In genomic region chr1:244920911-244921310, GRCh38 we compare ENCODE assay signal across 10 cellular contexts. TPM values are rescaled to one million over a fixed set of nuclear protein-coding genes. Genes with fewer than 3 reads are reported as not detected.
DNase-seq lines count a peak whose midpoint lies in the region; ATAC-seq, FAIRE-seq and TF ChIP-seq lines count a peak whose summit lies in the region.
"Had no signal": no experiment of that assay in that cellular context is flagged by ENCODE, and none has a peak within 500 bp of the region (broad histone marks: within the 10 kb centered on the region; RNA-seq: fewer than 3 reads in every experiment).

No MANE protein-coding gene starts in this region.

- no peaks in the 10 kb centered on the region for H3K27me3 Mint-ChIP-seq in chondrocyte (ENCODE audit: low read depth)

- ATAC-seq in GM21723 (IDR thresholded peaks at IDR 0.05; ENCODE audit: unreplicated experiment) (peak; percentile 76), HG03520 (IDR thresholded peaks at IDR 0.05; ENCODE audit: unreplicated experiment) (peak; percentile 53)
- ATAC-seq: left colon had no signal

- peaks cover 14% of the 10 kb centered on the region for H3K4me1 Mint-ChIP-seq in chondrocyte (ENCODE audit: low read depth)

- FAIRE-seq in GM18507 (lab: Jason Lieb, UNC) = peak; percentile 70

- no peak for DNase-seq in GM18507 (ENCODE audit: extremely low spot score, insufficient read length, low read depth)
- peak; percentile 12 for DNase-seq in fibroblast of mammary gland (ENCODE audit: low read depth)
- DNase-seq in 8988T = no peak
- no peak for DNase-seq in chondrocyte (ENCODE audit: low spot score)
- DNase-seq in NCI-H82 (lab: John Stamatoyannopoulos, UW) = no peak
- DNase-seq in NCI-H1048 (lab: John Stamatoyannopoulos, UW) = no peak
- DNase-seq: effector memory CD4-positive, alpha-beta T cell; left colon had no signal

- H3K36me3 Mint-ChIP-seq in chondrocyte (ENCODE audit: low read depth) = no peaks in the 10 kb centered on the region

- no peak overlapping the region for H3K4me3 Mint-ChIP-seq in chondrocyte (ENCODE audit: unreplicated experiment)

- H3K4me3 ChIP-seq in fibroblast of mammary gland (ENCODE audit: control insufficient read depth, low read depth, low read length) = no peak overlapping the region

- H3K9me3 Mint-ChIP-seq in chondrocyte (ENCODE audit: low read depth) = no peaks in the 10 kb centered on the region

- no peak overlapping the region for H3K27ac Mint-ChIP-seq in chondrocyte (ENCODE audit: unreplicated experiment)

- TF ChIP-seq CTCF in fibroblast of mammary gland (conservative IDR thresholded peaks at IDR 0.05; ENCODE audit: control insufficient read depth, insufficient read depth, low read depth, low read length) (no peak), chondrocyte (IDR thresholded peaks at IDR 0.05) (no peak)

RNA-seq across cellular contexts. Expression of gene HNRNPU, which starts 56.6 kb away (rescaled TPM):
- total RNA-seq in chondrocyte = 223 to 285 TPM (median 226 TPM) in 3 replicates
